Comparison of ENCODE assay signal across 16 cellular contexts in the genomic region with DNA sequence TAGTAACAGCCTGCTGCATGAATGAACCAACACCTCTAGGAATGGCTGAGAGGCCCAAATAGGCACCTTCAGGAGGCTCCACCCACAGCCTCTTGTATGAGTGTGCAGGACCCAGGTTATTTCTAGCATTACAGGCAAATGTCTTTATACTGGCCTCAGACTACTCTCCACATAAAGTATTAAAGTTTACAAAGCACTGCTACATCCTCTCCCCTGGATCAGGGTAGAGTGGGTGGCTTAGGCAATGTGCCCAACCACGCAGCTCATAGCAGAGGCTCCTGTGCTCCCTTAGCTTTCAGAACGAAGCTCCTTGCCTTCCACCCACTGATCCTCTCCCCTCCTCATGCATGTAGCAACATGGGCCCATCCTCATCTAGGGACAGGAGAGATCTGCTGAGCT. TPM values are rescaled to one million over a fixed set of nuclear protein-coding genes. Genes with fewer than 3 reads are reported as not detected.
DNase-seq lines count a peak whose midpoint lies in the region; ATAC-seq, FAIRE-seq and TF ChIP-seq lines count a peak whose summit lies in the region.
"Had no signal": no experiment of that assay in that cellular context is flagged by ENCODE, and none has a peak within 500 bp of the region (broad histone marks: within the 10 kb centered on the region; RNA-seq: fewer than 3 reads in every experiment).

No MANE protein-coding gene starts in this region.

- in situ Hi-C loops in HepG2 (cut with HindIII; ENCODE audit: extremely low pct_ligation_motif_present, low pct_unique_long_range_greater_than_20kb): no loop called here

- intact Hi-C loops in breast epithelium (cut with DNase I; ENCODE audit: low total_unique reads): no loop called here
- intact Hi-C loops in MCF 10A (cut with micrococcal nuclease): loop anchor here (5.0 kb wide), 1 partner anchor 36 kb away; a partner anchor contains a TSS
- intact Hi-C loops in activated T-helper 1 cell treated with anti-CD3 and anti-CD28 coated beads, Interleukin-12 subunit alpha, Interleukin-12 subunit beta, Interleukin-2, Interleukin-4 antibody, amounts not matched to agents 30 ng/mL and 10 ng/mL and 1 ng/mL, durations not matched to agents 14 hours and 24 hours and 36 hours (cut with micrococcal nuclease): no loop called here
- intact Hi-C loops in HepG2 (cut with micrococcal nuclease; ENCODE audit: unreplicated experiment): no loop called here
- intact Hi-C loops in vagina (cut with DNase I): no loop called here

- no peak overlapping the region for H3K4me2 ChIP-seq in HepG2 (ENCODE audit: low read depth, low read length)

- H3K27me3 ChIP-seq in breast epithelium (no peaks in the 10 kb centered on the region), HepG2 (ENCODE audit: control insufficient read depth in 1 of 2, insufficient read depth in 2 of 2, low read length in 2 of 2) (no peaks in the 10 kb centered on the region), vagina (no peaks in the 10 kb centered on the region)
- H3K27me3 ChIP-seq: colonic mucosa had no signal

- TF ChIP-seq POLR2A in breast epithelium (IDR thresholded peaks at IDR 0.05): no peak
- no peak for TF ChIP-seq POLR2A in HepG2 (IDR thresholded peaks at IDR 0.05; ENCODE audit: insufficient read depth in 1 of 2, low read depth in 2 of 2, low read length in 2 of 2)
- no peak for TF ChIP-seq POLR2A in vagina (IDR thresholded peaks at IDR 0.05)

- H3K4me3 ChIP-seq in breast epithelium (no peak overlapping the region), HepG2 (replicated peaks in 1 of 3; ENCODE audit: insufficient read depth in 1 of 3, low read depth in 2 of 3, low read length in 3 of 3) (no peak overlapping the region), vagina (no peak overlapping the region)
- H3K4me3 ChIP-seq: colonic mucosa had no signal

- H3K4me1 ChIP-seq in breast epithelium (peaks cover 19 to 21% of the 10 kb centered on the region in 2 donors), HepG2 (ENCODE audit: insufficient read depth, low read length) (peaks cover 20% of the 10 kb centered on the region), vagina (peaks cover 46% of the 10 kb centered on the region)

- H3K4me1 Mint-ChIP-seq in MCF 10A (ENCODE audit: insufficient read depth, unreplicated experiment): peaks cover 56% of the 10 kb centered on the region
- peaks cover 56% of the 10 kb centered on the region for H3K4me1 Mint-ChIP-seq in activated T-helper 1 cell treated with anti-CD3 and anti-CD28 coated beads, Interleukin-12 subunit alpha, Interleukin-12 subunit beta, Interleukin-2, Interleukin-4 antibody, amounts not matched to agents 30 ng/mL and 10 ng/mL and 1 ng/mL, durations not matched to agents 14 hours and 24 hours and 36 hours (ENCODE audit: low read depth)

- no peak overlapping the region for H3K27ac Mint-ChIP-seq in MCF 10A (ENCODE audit: low read depth, unreplicated experiment)
- peak overlapping the region; percentile 34 for H3K27ac Mint-ChIP-seq in activated T-helper 1 cell treated with anti-CD3 and anti-CD28 coated beads, Interleukin-12 subunit alpha, Interleukin-12 subunit beta, Interleukin-2, Interleukin-4 antibody, amounts not matched to agents 30 ng/mL and 10 ng/mL and 1 ng/mL, durations not matched to agents 14 hours and 24 hours and 36 hours

- TF ChIP-seq EP300 in HepG2 (IDR thresholded peaks at IDR 0.05; ENCODE audit: low read depth in 2 of 2, low read length in 2 of 2): no peak
- no peak for TF ChIP-seq EP300 in HepG2 (CRISPR knock-in tag; IDR thresholded peaks at IDR 0.05; ENCODE audit: borderline replicate concordance)

- no peak for FAIRE-seq in HepG2 (lab: Jason Lieb, UNC)
- FAIRE-seq: frontal cortex had no signal

- POLR2A ChIA-PET in MCF 10A (lab: Yijun Ruan, JAX) (interaction anchor here (6.8 to 11.5 kb wide), 2 partner anchors 16 to 36 kb away, joined by 97 to 294 read pairs; a partner anchor contains a TSS), HepG2 (lab: Yijun Ruan, JAX) (interaction anchor here (0.8 to 2.5 kb wide), 2 partner anchors 16 to 37 kb away, joined by 3 to 16 read pairs; a partner anchor contains a TSS)

- no peak overlapping the region for H3K9ac ChIP-seq in HepG2 (ENCODE audit: insufficient read depth, low read depth, low read length)

- no peak for TF ChIP-seq CTCF in breast epithelium (IDR thresholded peaks at IDR 0.05)
- no peak for TF ChIP-seq CTCF in MCF 10A (IDR thresholded peaks at IDR 0.05; ENCODE audit: unreplicated experiment)
- TF ChIP-seq CTCF in HepG2 (CRISPR knock-in tag; IDR thresholded peaks at IDR 0.05): no peak
- TF ChIP-seq CTCF in vagina (IDR thresholded peaks at IDR 0.05): no peak

- DNase-seq in breast epithelium (ENCODE audit: low spot score in 2 of 2) (no peak), MCF 10A (ENCODE audit: unreplicated experiment) (no peak), HepG2 (ENCODE audit: low spot score) (no peak), vagina (ENCODE audit: extremely low spot score in 2 of 2) (no peak)
- DNase-seq in activated T-helper 1 cell treated with anti-CD3 and anti-CD28 coated beads, Interleukin-12 subunit alpha, Interleukin-12 subunit beta, Interleukin-2, Interleukin-4 antibody, amounts not matched to agents 30 ng/mL and 10 ng/mL and 1 ng/mL, durations not matched to agents 14 hours and 24 hours and 36 hours (ENCODE audit: low spot score): no peak
- DNase-seq: activated CD4-positive, CD25-positive, alpha-beta regulatory T cell; activated gamma-delta T cell; colonic mucosa; NCI-H526; SHP77 treated with DMSO at 0.1 percent for 48 hours had no signal

- peaks cover 67% of the 10 kb centered on the region for H3K36me3 Mint-ChIP-seq in MCF 10A (ENCODE audit: insufficient read depth, unreplicated experiment)
- peaks cover 43% of the 10 kb centered on the region for H3K36me3 Mint-ChIP-seq in activated T-helper 1 cell treated with anti-CD3 and anti-CD28 coated beads, Interleukin-12 subunit alpha, Interleukin-12 subunit beta, Interleukin-2, Interleukin-4 antibody, amounts not matched to agents 30 ng/mL and 10 ng/mL and 1 ng/mL, durations not matched to agents 14 hours and 24 hours and 36 hours (ENCODE audit: low read depth)

- H3K9me3 Mint-ChIP-seq in MCF 10A (ENCODE audit: unreplicated experiment): no peaks in the 10 kb centered on the region
- no peaks in the 10 kb centered on the region for H3K9me3 Mint-ChIP-seq in activated T-helper 1 cell treated with anti-CD3 and anti-CD28 coated beads, Interleukin-12 subunit alpha, Interleukin-12 subunit beta, Interleukin-2, Interleukin-4 antibody, amounts not matched to agents 30 ng/mL and 10 ng/mL and 1 ng/mL, durations not matched to agents 14 hours and 24 hours and 36 hours
- H3K9me3 Mint-ChIP-seq: CD14-positive monocyte had no signal

- H4K20me1 ChIP-seq in HepG2 (ENCODE audit: insufficient read depth, low read length): no peaks in the 10 kb centered on the region; the same call in 1 of the 2 replicates

- CTCF ChIA-PET in MCF 10A (lab: Yijun Ruan, JAX): interaction anchor here (0.6 to 1.0 kb wide), 2 partner anchors 15 to 34 kb away, joined by 3 to 4 read pairs; no protein-coding TSS in a partner anchor
- CTCF ChIA-PET in HepG2 (lab: Yijun Ruan, JAX; ENCODE audit: low intra/inter-chr PET ratio, low total read pairs): no interaction called here

- no peaks in the 10 kb centered on the region for H3K27me3 Mint-ChIP-seq in MCF 10A (ENCODE audit: insufficient read depth, unreplicated experiment)
- no peaks in the 10 kb centered on the region for H3K27me3 Mint-ChIP-seq in activated T-helper 1 cell treated with anti-CD3 and anti-CD28 coated beads, Interleukin-12 subunit alpha, Interleukin-12 subunit beta, Interleukin-2, Interleukin-4 antibody, amounts not matched to agents 30 ng/mL and 10 ng/mL and 1 ng/mL, durations not matched to agents 14 hours and 24 hours and 36 hours (ENCODE audit: insufficient read depth)

- H2AFZ ChIP-seq in HepG2 (ENCODE audit: low read length): no peak overlapping the region

- H3K36me3 ChIP-seq in breast epithelium (no peaks in the 10 kb centered on the region), HepG2 (replicated peaks in 1 of 2; ENCODE audit: control insufficient read depth in 1 of 2, insufficient read depth in 2 of 2, low read length in 2 of 2) (peaks cover 16 to 39% of the 10 kb centered on the region in 2 experiments), vagina (peaks cover 0 to 37% of the 10 kb centered on the region in 2 donors)

- ATAC-seq in HepG2: no peak
- ATAC-seq in GM21390 (IDR thresholded peaks at IDR 0.05; ENCODE audit: unreplicated experiment): no peak
- no peak for ATAC-seq in HG02610 (IDR thresholded peaks at IDR 0.05; ENCODE audit: unreplicated experiment)
- ATAC-seq in HG03565 (IDR thresholded peaks at IDR 0.05; ENCODE audit: unreplicated experiment): no peak
- ATAC-seq: left colon had no signal

- 93% methylated on average over 2 of the region's 2 CpGs for WGBS in HepG2 (ENCODE audit: low lambda C conversion rate)

- peak overlapping the region; percentile 89 to 91 for H3K27ac ChIP-seq in breast epithelium
- no peak overlapping the region for H3K27ac ChIP-seq in HepG2 (ENCODE audit: extremely low read length, insufficient read depth, low read length)
- H3K27ac ChIP-seq in vagina: no peak overlapping the region
- H3K27ac ChIP-seq: colonic mucosa had no signal

- H3K79me2 ChIP-seq in HepG2 (ENCODE audit: insufficient read depth, low read length): no peaks in the 10 kb centered on the region

- H3K4me3 Mint-ChIP-seq in MCF 10A (ENCODE audit: unreplicated experiment): no peak overlapping the region
- no peak overlapping the region for H3K4me3 Mint-ChIP-seq in activated T-helper 1 cell treated with anti-CD3 and anti-CD28 coated beads, Interleukin-12 subunit alpha, Interleukin-12 subunit beta, Interleukin-2, Interleukin-4 antibody, amounts not matched to agents 30 ng/mL and 10 ng/mL and 1 ng/mL, durations not matched to agents 14 hours and 24 hours and 36 hours
- H3K4me3 Mint-ChIP-seq: CD14-positive monocyte had no signal

- H3K9me3 ChIP-seq in breast epithelium: no peaks in the 10 kb centered on the region
- H3K9me3 ChIP-seq in HepG2 (ENCODE audit: low read length): no peaks in the 10 kb centered on the region
- H3K9me3 ChIP-seq in vagina: no peaks in the 10 kb centered on the region
- H3K9me3 ChIP-seq: colonic mucosa had no signal

- BruUV-seq in MCF 10A (replicated peaks; lab: Mats Ljungman, UMichigan) (no TSS peak), HepG2 (replicated peaks; lab: Mats Ljungman, UMichigan) (no TSS peak)

- TF ChIP-seq RAD21 in HepG2 (CRISPR knock-in tag; IDR thresholded peaks at IDR 0.05): no peak

RNA-seq across cellular contexts. Expression of a gene that starts 16.3 kb away (rescaled TPM):
- total RNA-seq in breast epithelium (100 to 1,000 TPM in 1 of 3 donors, 10 to 100 TPM in 2; 90.5 to 170 (median 93.4) TPM), MCF 10A (2022) (120 and 124 TPM in 2 replicates), HepG2 (2016; rRNA removed; fragmentation: Illumina TruSeq; extraction: Trizol) (25.9 and 50.5 TPM in 2 replicates), vagina (118 TPM)
- total RNA-seq in activated T-helper 1 cell treated with anti-CD3 and anti-CD28 coated beads, Interleukin-12 subunit alpha, Interleukin-12 subunit beta, Interleukin-2, Interleukin-4 antibody, amounts not matched to agents 30 ng/mL and 10 ng/mL and 1 ng/mL, durations not matched to agents 14 hours and 24 hours and 36 hours: 40.4 and 41.3 TPM in 2 replicates
- total RNA-seq in HepG2 (2016; cell fraction: cytosol; rRNA removed; fragmentation: Illumina TruSeq; extraction: Trizol; ENCODE audit: low read depth): 3.9 and 4.2 TPM in 2 replicates
- total RNA-seq in HepG2 (2016; cell fraction: insoluble cytoplasmic fraction; rRNA removed; fragmentation: Illumina TruSeq; extraction: Trizol): 26.3 and 51.3 TPM in 2 replicates
- 14.0 TPM in 2 replicates for total RNA-seq in HepG2 (2016; cell fraction: membrane; rRNA removed; fragmentation: Illumina TruSeq; extraction: Trizol)
- total RNA-seq in HepG2 (2016; cell fraction: nucleus; rRNA removed; fragmentation: Illumina TruSeq; extraction: Trizol): 52.0 and 59.4 TPM in 2 replicates
- polyA plus RNA-seq in HepG2 (2011; rRNA removed): 48.9 and 57.4 TPM in 2 replicates
- polyA plus RNA-seq in HepG2 (2011; cell fraction: cytosol; rRNA removed): 50.3 and 50.5 TPM in 2 replicates
- polyA plus RNA-seq in HepG2 (2011; cell fraction: nucleus; rRNA removed): 72.5 and 76.8 TPM in 2 replicates
- polyA plus RNA-seq in HepG2 (2012): 33.1 and 37.6 TPM in 2 replicates
- 3.5 and 3.6 TPM in 2 replicates for polyA plus RNA-seq in HepG2 (2016; cell fraction: cytosol; fragmentation: Illumina TruSeq; extraction: Trizol; ENCODE audit: low read depth)
- 24.2 and 24.5 TPM in 2 replicates for polyA plus RNA-seq in HepG2 (2016; cell fraction: insoluble cytoplasmic fraction; fragmentation: Illumina TruSeq; extraction: Trizol; ENCODE audit: low read depth)
- polyA plus RNA-seq in HepG2 (2016; cell fraction: membrane; fragmentation: Illumina TruSeq; extraction: Trizol; ENCODE audit: low read depth): 8.3 and 8.4 TPM in 2 replicates
- polyA plus RNA-seq in HepG2 (2016; cell fraction: nucleus; fragmentation: Illumina TruSeq; extraction: Trizol; ENCODE audit: insufficient read depth, low read depth): 80.8 and 88.2 TPM in 2 replicates
- 77.4 and 114 TPM in 2 replicates for polyA minus RNA-seq in HepG2 (2011; rRNA and poly(A)+ RNA removed; ENCODE audit: low replicate concordance)
- polyA minus RNA-seq in HepG2 (2011; cell fraction: cytosol; rRNA and poly(A)+ RNA removed): 30.1 and 30.2 TPM in 2 replicates
- polyA minus RNA-seq in HepG2 (2011; cell fraction: nucleus; rRNA and poly(A)+ RNA removed): 31.3 and 32.3 TPM in 2 replicates

RNA-seq across cellular contexts. Expression of a gene that starts 16.5 kb away (rescaled TPM):
- total RNA-seq in breast epithelium (10 to 100 TPM; 15.1 to 19.9 (median 17.9) TPM), MCF 10A (2022) (31.6 and 35.0 TPM in 2 replicates), HepG2 (2016; rRNA removed; fragmentation: Illumina TruSeq; extraction: Trizol) (24.1 and 32.0 TPM in 2 replicates), vagina (10.6 TPM)
- total RNA-seq in activated T-helper 1 cell treated with anti-CD3 and anti-CD28 coated beads, Interleukin-12 subunit alpha, Interleukin-12 subunit beta, Interleukin-2, Interleukin-4 antibody, amounts not matched to agents 30 ng/mL and 10 ng/mL and 1 ng/mL, durations not matched to agents 14 hours and 24 hours and 36 hours: 27.8 and 29.4 TPM in 2 replicates
- total RNA-seq in HepG2 (2016; cell fraction: cytosol; rRNA removed; fragmentation: Illumina TruSeq; extraction: Trizol; ENCODE audit: low read depth): 11.2 and 11.5 TPM in 2 replicates
- total RNA-seq in HepG2 (2016; cell fraction: insoluble cytoplasmic fraction; rRNA removed; fragmentation: Illumina TruSeq; extraction: Trizol): 26.4 and 35.5 TPM in 2 replicates
- total RNA-seq in HepG2 (2016; cell fraction: membrane; rRNA removed; fragmentation: Illumina TruSeq; extraction: Trizol): 22.7 TPM in 2 replicates
- 7.9 and 10.8 TPM in 2 replicates for total RNA-seq in HepG2 (2016; cell fraction: nucleus; rRNA removed; fragmentation: Illumina TruSeq; extraction: Trizol)
- 13.3 and 15.8 TPM in 2 replicates for polyA plus RNA-seq in HepG2 (2011; rRNA removed)
- 12.6 and 17.4 TPM in 2 replicates for polyA plus RNA-seq in HepG2 (2011; cell fraction: cytosol; rRNA removed)
- polyA plus RNA-seq in HepG2 (2011; cell fraction: nucleus; rRNA removed): 4.0 and 4.7 TPM in 2 replicates
- polyA plus RNA-seq in HepG2 (2012): 17.8 and 18.8 TPM in 2 replicates
- polyA plus RNA-seq in HepG2 (2016; cell fraction: cytosol; fragmentation: Illumina TruSeq; extraction: Trizol; ENCODE audit: low read depth): 9.9 and 12.4 TPM in 2 replicates
- 30.7 and 33.5 TPM in 2 replicates for polyA plus RNA-seq in HepG2 (2016; cell fraction: insoluble cytoplasmic fraction; fragmentation: Illumina TruSeq; extraction: Trizol; ENCODE audit: low read depth)
- polyA plus RNA-seq in HepG2 (2016; cell fraction: membrane; fragmentation: Illumina TruSeq; extraction: Trizol; ENCODE audit: low read depth): 19.0 and 19.4 TPM in 2 replicates
- polyA plus RNA-seq in HepG2 (2016; cell fraction: nucleus; fragmentation: Illumina TruSeq; extraction: Trizol; ENCODE audit: insufficient read depth, low read depth): 14.4 and 14.5 TPM in 2 replicates
- 7.0 and 13.0 TPM in 2 replicates for polyA minus RNA-seq in HepG2 (2011; rRNA and poly(A)+ RNA removed; ENCODE audit: low replicate concordance)
- polyA minus RNA-seq in HepG2 (2011; cell fraction: cytosol; rRNA and poly(A)+ RNA removed): 7.3 and 8.8 TPM in 2 replicates
- 3.0 and 5.8 TPM in 2 replicates for polyA minus RNA-seq in HepG2 (2011; cell fraction: nucleus; rRNA and poly(A)+ RNA removed)

RNA-seq across cellular contexts. Expression of a gene that starts 37.3 kb away (rescaled TPM):
- 10 to 100 TPM; 57.4 to 74.2 (median 61.3) TPM for total RNA-seq in breast epithelium
- 73.3 and 83.6 TPM in 2 replicates for total RNA-seq in MCF 10A (2022)
- total RNA-seq in activated T-helper 1 cell treated with anti-CD3 and anti-CD28 coated beads, Interleukin-12 subunit alpha, Interleukin-12 subunit beta, Interleukin-2, Interleukin-4 antibody, amounts not matched to agents 30 ng/mL and 10 ng/mL and 1 ng/mL, durations not matched to agents 14 hours and 24 hours and 36 hours: 34.1 and 35.9 TPM in 2 replicates
- 19.2 and 24.1 TPM in 2 replicates for total RNA-seq in HepG2 (2016; rRNA removed; fragmentation: Illumina TruSeq; extraction: Trizol)
- 3.7 and 5.6 TPM in 2 replicates for total RNA-seq in HepG2 (2016; cell fraction: cytosol; rRNA removed; fragmentation: Illumina TruSeq; extraction: Trizol; ENCODE audit: low read depth)
- total RNA-seq in HepG2 (2016; cell fraction: insoluble cytoplasmic fraction; rRNA removed; fragmentation: Illumina TruSeq; extraction: Trizol): 17.3 and 22.5 TPM in 2 replicates
- total RNA-seq in HepG2 (2016; cell fraction: membrane; rRNA removed; fragmentation: Illumina TruSeq; extraction: Trizol): 5.4 and 7.1 TPM in 2 replicates
- total RNA-seq in HepG2 (2016; cell fraction: nucleus; rRNA removed; fragmentation: Illumina TruSeq; extraction: Trizol): 29.8 and 32.0 TPM in 2 replicates
- 9.4 and 13.5 TPM in 2 replicates for polyA plus RNA-seq in HepG2 (2011; rRNA removed)
- 5.6 and 7.4 TPM in 2 replicates for polyA plus RNA-seq in HepG2 (2011; cell fraction: cytosol; rRNA removed)
- 40.8 and 46.3 TPM in 2 replicates for polyA plus RNA-seq in HepG2 (2011; cell fraction: nucleus; rRNA removed)
- polyA plus RNA-seq in HepG2 (2012): 20.6 and 22.0 TPM in 2 replicates
- 0.59 and 0.94 TPM in 2 replicates for polyA plus RNA-seq in HepG2 (2016; cell fraction: cytosol; fragmentation: Illumina TruSeq; extraction: Trizol; ENCODE audit: low read depth)
- 13.8 and 16.6 TPM in 2 replicates for polyA plus RNA-seq in HepG2 (2016; cell fraction: insoluble cytoplasmic fraction; fragmentation: Illumina TruSeq; extraction: Trizol; ENCODE audit: low read depth)
- 1.5 and 1.9 TPM in 2 replicates for polyA plus RNA-seq in HepG2 (2016; cell fraction: membrane; fragmentation: Illumina TruSeq; extraction: Trizol; ENCODE audit: low read depth)
- 38.7 and 40.3 TPM in 2 replicates for polyA plus RNA-seq in HepG2 (2016; cell fraction: nucleus; fragmentation: Illumina TruSeq; extraction: Trizol; ENCODE audit: insufficient read depth, low read depth)
- 12.4 and 15.1 TPM in 2 replicates for polyA minus RNA-seq in HepG2 (2011; rRNA and poly(A)+ RNA removed; ENCODE audit: low replicate concordance)
- 7.6 and 8.9 TPM in 2 replicates for polyA minus RNA-seq in HepG2 (2011; cell fraction: cytosol; rRNA and poly(A)+ RNA removed)
- polyA minus RNA-seq in HepG2 (2011; cell fraction: nucleus; rRNA and poly(A)+ RNA removed): 38.9 and 54.2 TPM in 2 replicates
- 33.6 TPM for total RNA-seq in vagina

RNA-seq across cellular contexts. Expression of a gene that starts 37.5 kb away (rescaled TPM):
- 10 to 100 TPM; 10.5 to 11.5 (median 11.5) TPM for total RNA-seq in breast epithelium
- 10.2 and 12.9 TPM in 2 replicates for total RNA-seq in MCF 10A (2022)
- 15.6 and 15.8 TPM in 2 replicates for total RNA-seq in activated T-helper 1 cell treated with anti-CD3 and anti-CD28 coated beads, Interleukin-12 subunit alpha, Interleukin-12 subunit beta, Interleukin-2, Interleukin-4 antibody, amounts not matched to agents 30 ng/mL and 10 ng/mL and 1 ng/mL, durations not matched to agents 14 hours and 24 hours and 36 hours
- total RNA-seq in HepG2 (2016; rRNA removed; fragmentation: Illumina TruSeq; extraction: Trizol): 19.4 and 28.7 TPM in 2 replicates
- total RNA-seq in HepG2 (2016; cell fraction: cytosol; rRNA removed; fragmentation: Illumina TruSeq; extraction: Trizol; ENCODE audit: low read depth): 9.0 and 9.3 TPM in 2 replicates
- 20.1 and 30.7 TPM in 2 replicates for total RNA-seq in HepG2 (2016; cell fraction: insoluble cytoplasmic fraction; rRNA removed; fragmentation: Illumina TruSeq; extraction: Trizol)
- 15.0 and 16.0 TPM in 2 replicates for total RNA-seq in HepG2 (2016; cell fraction: membrane; rRNA removed; fragmentation: Illumina TruSeq; extraction: Trizol)
- total RNA-seq in HepG2 (2016; cell fraction: nucleus; rRNA removed; fragmentation: Illumina TruSeq; extraction: Trizol): 8.0 and 8.6 TPM in 2 replicates
- polyA plus RNA-seq in HepG2 (2011; rRNA removed): 2.8 and 5.1 TPM in 2 replicates
- polyA plus RNA-seq in HepG2 (2011; cell fraction: cytosol; rRNA removed): 1.7 and 2.5 TPM in 2 replicates
- 1.0 and 1.2 TPM in 2 replicates for polyA plus RNA-seq in HepG2 (2011; cell fraction: nucleus; rRNA removed)
- polyA plus RNA-seq in HepG2 (2012): 6.7 and 14.3 TPM in 2 replicates
- polyA plus RNA-seq in HepG2 (2016; cell fraction: cytosol; fragmentation: Illumina TruSeq; extraction: Trizol; ENCODE audit: low read depth): 11.3 and 14.2 TPM in 2 replicates
- polyA plus RNA-seq in HepG2 (2016; cell fraction: insoluble cytoplasmic fraction; fragmentation: Illumina TruSeq; extraction: Trizol; ENCODE audit: low read depth): 33.0 and 38.8 TPM in 2 replicates
- 15.2 and 17.8 TPM in 2 replicates for polyA plus RNA-seq in HepG2 (2016; cell fraction: membrane; fragmentation: Illumina TruSeq; extraction: Trizol; ENCODE audit: low read depth)
- 12.2 and 14.0 TPM in 2 replicates for polyA plus RNA-seq in HepG2 (2016; cell fraction: nucleus; fragmentation: Illumina TruSeq; extraction: Trizol; ENCODE audit: insufficient read depth, low read depth)
- polyA minus RNA-seq in HepG2 (2011; rRNA and poly(A)+ RNA removed; ENCODE audit: low replicate concordance): 1.8 and 3.7 TPM in 2 replicates
- polyA minus RNA-seq in HepG2 (2011; cell fraction: cytosol; rRNA and poly(A)+ RNA removed): 1.1 and 1.2 TPM in 2 replicates
- polyA minus RNA-seq in HepG2 (2011; cell fraction: nucleus; rRNA and poly(A)+ RNA removed): 6.7 and 7.2 TPM in 2 replicates
- total RNA-seq in vagina: 6.4 TPM

Comparison
In these comparisons a context has a peak if more than half of its experiments do, and no peak if none do; other contexts are left out.
1. H3K27ac ChIP-seq: peak in breast epithelium (2 of 2); none in HepG2 (single experiment) and vagina (single experiment).